In genomic region chr4:1990676-1991075, GRCh38 we compare ENCODE assay signal across 21 cellular contexts.
"Had no signal": no experiment of that assay in that cellular context is flagged by ENCODE, and none has a peak within 500 bp of the region (broad histone marks: within the 10 kb centered on the region; RNA-seq: fewer than 3 reads in every experiment).

No MANE protein-coding gene starts in this region.

- ATAC-seq: activated naive CD4-positive, alpha-beta T cell treated with anti-CD3 and anti-CD28 coated beads, Interleukin-2, amount 50 U/mL, for 72 hours; SK-N-SH treated with all-trans-retinoic acid at 6 μM for 48 hours had no signal

- H3K4me3 Mint-ChIP-seq: activated B cell treated with CpG ODN at 0.5 μM for 24 hours; activated CD4-positive, alpha-beta T cell treated with anti-CD3 and anti-CD28 coated beads, Interleukin-2, amount 10 ng/mL, durations not matched to agents 24 days and 14 days; IgD-negative memory B cell; T-helper 1 cell treated with Interleukin-12 subunit alpha and Interleukin-12 subunit beta and Interleukin-4 antibody, amounts not matched to agents 30 μg/mL and 1 μg/mL, for 36 hours had no signal

- H3K27ac Mint-ChIP-seq: activated B cell treated with CpG ODN at 0.5 μM for 24 hours; activated CD4-positive, alpha-beta T cell treated with anti-CD3 and anti-CD28 coated beads, Interleukin-2, amount 10 ng/mL, durations not matched to agents 24 days and 14 days; T-helper 1 cell treated with Interleukin-12 subunit alpha and Interleukin-12 subunit beta and Interleukin-4 antibody, amounts not matched to agents 30 μg/mL and 1 μg/mL, for 36 hours had no signal

- H3K27me3 Mint-ChIP-seq: activated B cell treated with CpG ODN at 0.5 μM for 24 hours; activated CD4-positive, alpha-beta T cell treated with anti-CD3 and anti-CD28 coated beads, Interleukin-2, amount 10 ng/mL, durations not matched to agents 24 days and 14 days; IgD-negative memory B cell had no signal

- H3K9me3 Mint-ChIP-seq: activated CD4-positive, alpha-beta T cell treated with anti-CD3 and anti-CD28 coated beads, Interleukin-2, amount 10 ng/mL, durations not matched to agents 24 days and 14 days; activated naive CD4-positive, alpha-beta T cell treated with anti-CD3 and anti-CD28 coated beads, Interleukin-2, amount 50 U/mL, for 72 hours; IgD-negative memory B cell; T-helper 1 cell treated with Interleukin-12 subunit alpha and Interleukin-12 subunit beta and Interleukin-4 antibody, amounts not matched to agents 30 μg/mL and 1 μg/mL, for 36 hours had no signal

- DNase-seq: activated B cell treated with CpG ODN at 0.5 μM for 24 hours; activated CD4-positive, alpha-beta T cell treated with anti-CD3 and anti-CD28 coated beads for 1 hour; activated CD4-positive, alpha-beta T cell treated with anti-CD3 and anti-CD28 coated beads, Interleukin-2, amount 10 ng/mL, durations not matched to agents 24 days and 14 days; activated CD4-positive, alpha-beta T cell treated with anti-CD3 and anti-CD28 coated beads, Interleukin-2, amount 50 U/mL, for 48 hours; activated naive CD4-positive, alpha-beta T cell treated with Interleukin-2 at 50 U/mL for 16 hours; activated T-cell treated with anti-CD3 and anti-CD28 coated beads, Interleukin-2, amount 50 U/mL, for 1 hour; brain microvascular endothelial cell; KG1; NCI-H1048; NCI-H146; NCI-H187 treated with DMSO at 0.1 percent for 48 hours; NCI-H2081 treated with DMSO at 0.1 percent for 48 hours; NCI-H446; NCI-H524; Peyer's patch; SHP77; T-helper 9 cell had no signal

- H3K4me1 Mint-ChIP-seq: IgD-negative memory B cell had no signal
